Comparison of ENCODE assay signal across 8 cellular contexts in the genomic region with DNA sequence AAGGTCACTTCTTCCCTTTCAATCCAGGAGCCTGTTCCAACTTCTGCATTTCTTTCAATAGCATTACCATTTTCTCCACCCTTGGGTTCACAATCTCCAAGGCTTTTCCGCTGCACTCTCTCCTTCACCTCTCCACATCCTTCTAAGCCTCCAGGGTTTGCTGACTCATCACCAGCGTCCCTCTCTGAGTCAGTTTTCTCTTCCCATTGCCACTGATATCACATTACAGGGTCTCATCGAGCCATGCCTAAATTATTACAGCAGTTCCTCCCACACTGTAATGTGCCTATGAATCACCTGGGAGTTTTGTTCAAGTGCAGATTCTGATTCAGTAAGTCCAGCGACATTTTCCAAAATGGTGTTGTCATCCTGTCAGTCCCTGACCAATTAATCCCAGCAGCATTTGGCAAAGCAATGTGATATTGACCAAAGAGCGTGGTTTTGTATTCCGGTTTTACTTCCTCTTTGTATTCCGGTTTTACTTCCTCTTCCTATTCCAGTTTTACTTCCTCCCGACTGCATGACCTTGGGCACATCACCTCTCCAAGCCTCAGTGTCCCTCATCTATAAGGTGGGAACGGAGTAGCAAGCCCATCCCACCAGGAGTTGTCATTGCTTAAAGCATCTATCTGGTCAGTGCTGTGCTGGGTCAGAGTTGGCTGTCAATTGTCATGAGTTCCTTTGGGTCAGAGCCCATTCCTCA.
DNase-seq lines count a peak whose midpoint lies in the region; ATAC-seq and TF ChIP-seq lines count a peak whose summit lies in the region.
"Not testable (repeated sequence)": the region's sequence is repeated elsewhere in the genome, so short reads cannot be mapped to it uniquely, and the experiment has no call there.

No MANE protein-coding gene starts in this region.

- H3K4me3 Mint-ChIP-seq in HFFc6; activated B cell treated with CpG ODN at 0.5 μM for 24 hours; naive thymus-derived CD4-positive, alpha-beta T cell: not testable (repeated sequence)

- DNase-seq in HFFc6 (peak; percentile 73), MG63 (peak; percentile 25), PC-9 (peak in 1 of 2 experiments; percentile 1), brain microvascular endothelial cell (peak; percentile 15)
- not testable (repeated sequence) for DNase-seq in activated B cell treated with CpG ODN at 0.5 μM for 24 hours; left lung; naive thymus-derived CD4-positive, alpha-beta T cell; upper lobe of right lung

- not testable (repeated sequence) for H3K27me3 Mint-ChIP-seq in HFFc6 (ENCODE audit: insufficient read depth); activated B cell treated with CpG ODN at 0.5 μM for 24 hours; naive thymus-derived CD4-positive, alpha-beta T cell

- H3K9me3 Mint-ChIP-seq in HFFc6; activated B cell treated with CpG ODN at 0.5 μM for 24 hours; naive thymus-derived CD4-positive, alpha-beta T cell: not testable (repeated sequence)

- 0 out of 2 replicates have a peak overlapping the region, but pooled peaks have one; percentile 31 for H3K4me2 ChIP-seq in PC-9

- not testable (repeated sequence) for H4K20me1 ChIP-seq in PC-9 (ENCODE audit: insufficient read depth)

- not testable (repeated sequence) for BruUV-seq in PC-9 (replicated peaks; lab: Mats Ljungman, UMichigan)

- H3K27ac ChIP-seq in PC-9; brain microvascular endothelial cell; left lung; naive thymus-derived CD4-positive, alpha-beta T cell (ENCODE audit: low read depth, low read length); upper lobe of right lung: not testable (repeated sequence)

- not testable (repeated sequence) for H3K4me1 Mint-ChIP-seq in HFFc6 (ENCODE audit: low read depth); activated B cell treated with CpG ODN at 0.5 μM for 24 hours; naive thymus-derived CD4-positive, alpha-beta T cell

- not testable (repeated sequence) for H3K4me3 ChIP-seq in MG63; PC-9; brain microvascular endothelial cell (ENCODE audit: low read depth, low read length); left lung; naive thymus-derived CD4-positive, alpha-beta T cell (ENCODE audit: low read length); upper lobe of right lung

- H3K4me1 ChIP-seq in PC-9 (replicated peaks; ENCODE audit: insufficient read depth); left lung; naive thymus-derived CD4-positive, alpha-beta T cell (ENCODE audit: control insufficient read depth in 2 of 2, insufficient read depth in 2 of 2, low read length in 2 of 2); upper lobe of right lung: not testable (repeated sequence)

- H2AFZ ChIP-seq in PC-9: not testable (repeated sequence)

- ATAC-seq in activated B cell treated with CpG ODN at 0.5 μM for 24 hours (ENCODE audit: low read depth): peak; percentile 18
- ATAC-seq in left lung: peak; percentile 46
- ATAC-seq in naive thymus-derived CD4-positive, alpha-beta T cell: peak; percentile 48
- peak; percentile 47 for ATAC-seq in upper lobe of right lung

- not testable (repeated sequence) for TF ChIP-seq CTCF in HFFc6 (IDR thresholded peaks at IDR 0.05); PC-9 (conservative IDR thresholded peaks at IDR 0.05); activated B cell treated with CpG ODN at 0.5 μM for 24 hours (IDR thresholded peaks at IDR 0.05); brain microvascular endothelial cell (IDR thresholded peaks at IDR 0.05; ENCODE audit: low read depth, low read length, missing control alignments); left lung (IDR thresholded peaks at IDR 0.05); upper lobe of right lung (IDR thresholded peaks at IDR 0.05)

- not testable (repeated sequence) for H3F3A ChIP-seq in PC-9 (ENCODE audit: insufficient read depth, low read depth)

- not testable (repeated sequence) for H3K27me3 ChIP-seq in MG63; PC-9 (ENCODE audit: insufficient read depth, low read depth); brain microvascular endothelial cell (replicated peaks); left lung; naive thymus-derived CD4-positive, alpha-beta T cell (ENCODE audit: control insufficient read depth in 2 of 2, insufficient read depth in 2 of 2, low read length in 2 of 2); upper lobe of right lung

- intact Hi-C loops in PC-9 (cut with micrococcal nuclease; ENCODE audit: unreplicated experiment); activated B cell treated with CpG ODN at 0.5 μM for 24 hours (cut with micrococcal nuclease); left lung (cut with DNase I); naive thymus-derived CD4-positive, alpha-beta T cell (cut with micrococcal nuclease); upper lobe of right lung (cut with DNase I): not testable (repeated sequence)

- CTCF ChIA-PET in PC-9 (lab: Charles Lee); activated B cell treated with CpG ODN at 0.5 μM for 24 hours (lab: Charles Lee); naive thymus-derived CD4-positive, alpha-beta T cell (lab: Charles Lee): not testable (repeated sequence)

- H3K9me2 ChIP-seq in PC-9 (ENCODE audit: insufficient read depth): not testable (repeated sequence)

- H3K79me2 ChIP-seq in PC-9 (ENCODE audit: low read depth): not testable (repeated sequence)

- not testable (repeated sequence) for H3K36me3 Mint-ChIP-seq in HFFc6 (ENCODE audit: low read depth); activated B cell treated with CpG ODN at 0.5 μM for 24 hours (ENCODE audit: low read depth); naive thymus-derived CD4-positive, alpha-beta T cell

- H3K36me3 ChIP-seq in MG63; PC-9 (ENCODE audit: low read depth); brain microvascular endothelial cell (replicated peaks); left lung; naive thymus-derived CD4-positive, alpha-beta T cell (ENCODE audit: control insufficient read depth in 2 of 3, insufficient read depth in 3 of 3, low read length in 3 of 3); upper lobe of right lung: not testable (repeated sequence)

- in situ Hi-C loops in brain microvascular endothelial cell (cut with HindIII; ENCODE audit: low pct_ligation_motif_present, low sequenced_read_pairs): not testable (repeated sequence)

- H3K27ac Mint-ChIP-seq in HFFc6; activated B cell treated with CpG ODN at 0.5 μM for 24 hours; naive thymus-derived CD4-positive, alpha-beta T cell: not testable (repeated sequence)

- not testable (repeated sequence) for H3K9me3 ChIP-seq in MG63; PC-9 (ENCODE audit: insufficient read depth, low read depth); left lung; naive thymus-derived CD4-positive, alpha-beta T cell (ENCODE audit: control insufficient read depth in 2 of 3, low read length in 3 of 3); upper lobe of right lung

- POLR2A ChIA-PET in PC-9 (lab: Charles Lee; ENCODE audit: unreplicated experiment); activated B cell treated with CpG ODN at 0.5 μM for 24 hours (lab: Charles Lee); naive thymus-derived CD4-positive, alpha-beta T cell (lab: Charles Lee): not testable (repeated sequence)
